Comparison of ENCODE assay signal across 8 cellular contexts in genomic region chr14:22836301-22837058, GRCh38. TPM values are rescaled to one million over a fixed set of nuclear protein-coding genes. Genes with fewer than 3 reads are reported as not detected.
A peak's percentile ranks its signal among the peaks of the same experiment; 100 is the strongest.
DNase-seq lines count a peak whose midpoint lies in the region; ATAC-seq, FAIRE-seq and TF ChIP-seq lines count a peak whose summit lies in the region.

Gene MMP14 (plus strand): TSS chr14:22836585. CDS start chr14:22836818, 233 bp downstream.

- H3K36me3 Mint-ChIP-seq in astrocyte (ENCODE audit: low read depth, unreplicated experiment) = peaks cover 21% of the 10 kb centered on the region

- no peaks in the 10 kb centered on the region for H3K27me3 Mint-ChIP-seq in astrocyte (ENCODE audit: low read depth, unreplicated experiment)

- peaks cover 64% of the 10 kb centered on the region for H3K79me2 ChIP-seq in astrocyte (ENCODE audit: insufficient read depth, low read length)

- 5 to 6% (median 5%) methylated on average over 43 to 44 of the region's 44 CpGs for WGBS in psoas muscle, 3 donors

- H4K20me1 ChIP-seq in astrocyte (ENCODE audit: insufficient read depth, low read length) = peaks cover 26% of the 10 kb centered on the region

- peak within 1 kb of the TSS; percentile 98 for H3K27ac Mint-ChIP-seq in astrocyte (ENCODE audit: unreplicated experiment)

- ATAC-seq in psoas muscle = peak; percentile 50 to 68 (median 56)
- ATAC-seq in activated CD4-positive, CD25-positive, alpha-beta regulatory T cell treated with anti-CD3 and anti-CD28 coated beads, Interleukin-2, amount 50 U/mL, for 24 hours = no peak
- no peak for ATAC-seq in HG03175 (IDR thresholded peaks at IDR 0.05; ENCODE audit: unreplicated experiment)

- H3K4me2 ChIP-seq in astrocyte (ENCODE audit: low read length) = peak within 1 kb of the TSS; percentile 90

- peak; percentile 66 for TF ChIP-seq CTCF in AG09309 (IDR thresholded peaks at IDR 0.05; ENCODE audit: control insufficient read depth, insufficient read depth, low read depth, low read length, missing control alignments)
- TF ChIP-seq CTCF in astrocyte (IDR thresholded peaks at IDR 0.05; ENCODE audit: insufficient read depth, low read depth, low read length) = peak; percentile 33
- TF ChIP-seq CTCF in right atrium auricular region (IDR thresholded peaks at IDR 0.05) = peak in 1 of 2 donors; percentile 60
- no peak for TF ChIP-seq CTCF in psoas muscle (IDR thresholded peaks at IDR 0.05)
- TF ChIP-seq CTCF in GM10266 (IDR thresholded peaks at IDR 0.05; ENCODE audit: control insufficient read depth, insufficient read depth, low read depth, missing control alignments) = no peak

- peak within 1 kb of the TSS; percentile 86 for H3K4me3 ChIP-seq in AG09309 (ENCODE audit: control insufficient read depth, low read depth, low read length)
- peak within 1 kb of the TSS; percentile 85 for H3K4me3 ChIP-seq in HUES48 (ENCODE audit: low read depth, low read length)
- H3K4me3 ChIP-seq in astrocyte (ENCODE audit: insufficient read depth, low read depth, low read length) = peak within 1 kb of the TSS; percentile 93
- peak within 1 kb of the TSS; percentile 83 to 89 for H3K4me3 ChIP-seq in right atrium auricular region
- peak within 1 kb of the TSS; percentile 77 for H3K4me3 ChIP-seq in psoas muscle

- peak within 1 kb of the TSS; percentile 72 for H3K27ac ChIP-seq in HUES48 (ENCODE audit: low read depth, low read length)
- H3K27ac ChIP-seq in astrocyte (ENCODE audit: low read depth, low read length) = peak within 1 kb of the TSS; percentile 92
- H3K27ac ChIP-seq in right atrium auricular region = peak within 1 kb of the TSS; percentile 85 to 91
- peak within 1 kb of the TSS; percentile 74 for H3K27ac ChIP-seq in psoas muscle

- H3K9me3 ChIP-seq in HUES48 (ENCODE audit: control insufficient read depth, insufficient read depth, low read length) = no peaks in the 10 kb centered on the region
- H3K9me3 ChIP-seq in astrocyte (ENCODE audit: insufficient read depth, low read depth, low read length) = no peaks in the 10 kb centered on the region
- no peaks in the 10 kb centered on the region for H3K9me3 ChIP-seq in right atrium auricular region
- no peaks in the 10 kb centered on the region for H3K9me3 ChIP-seq in psoas muscle

- DNase-seq in AG09309 (ENCODE audit: low read depth) = no peak
- peak; percentile 81 for DNase-seq in astrocyte (ENCODE audit: low read depth)
- DNase-seq in right atrium auricular region (ENCODE audit: low spot score) = peak; percentile 88
- DNase-seq in psoas muscle = peak; percentile 77 to 84
- DNase-seq in GM10266 (ENCODE audit: extremely low spot score) = no peak

- intact Hi-C loops in psoas muscle (cut with DNase I) = no loop called here

- H3K36me3 ChIP-seq in HUES48 (ENCODE audit: control insufficient read depth, insufficient read depth, low read length) (peaks cover 36% of the 10 kb centered on the region), astrocyte (ENCODE audit: insufficient read depth, low read length) (peaks cover 32% of the 10 kb centered on the region), right atrium auricular region (peaks cover 11% of the 10 kb centered on the region), psoas muscle (ENCODE audit: insufficient read depth in 1 of 2, low read depth in 1 of 2) (peaks cover 0 to 42% of the 10 kb centered on the region in 2 donors)

- H3K27me3 ChIP-seq in HUES48 (ENCODE audit: control insufficient read depth, insufficient read depth, low read length) (no peaks in the 10 kb centered on the region), astrocyte (ENCODE audit: insufficient read depth, low read length) (no peaks in the 10 kb centered on the region), right atrium auricular region (no peaks in the 10 kb centered on the region), psoas muscle (ENCODE audit: insufficient read depth in 3 of 3, low read length in 2 of 3) (peaks cover 0 to 16% (median 13%) of the 10 kb centered on the region in 3 donors)

- no peaks in the 10 kb centered on the region for H3K9me3 Mint-ChIP-seq in astrocyte (ENCODE audit: unreplicated experiment)

- H3K9ac ChIP-seq in HUES48 (ENCODE audit: low read depth, low read length) (peak within 1 kb of the TSS; percentile 72), astrocyte (ENCODE audit: low read length) (peak within 1 kb of the TSS; percentile 99)

- H3K4me1 ChIP-seq in HUES48 (ENCODE audit: control insufficient read depth, insufficient read depth, low read length) = peaks cover 22% of the 10 kb centered on the region
- peaks cover 16% of the 10 kb centered on the region for H3K4me1 ChIP-seq in astrocyte (ENCODE audit: insufficient read depth, low read length)
- peaks cover 0 to 22% of the 10 kb centered on the region in 2 donors for H3K4me1 ChIP-seq in right atrium auricular region
- H3K4me1 ChIP-seq in psoas muscle = peaks cover 6% of the 10 kb centered on the region

- FAIRE-seq in astrocyte (lab: Jason Lieb, UNC) = no peak

- H3K4me1 Mint-ChIP-seq in astrocyte (ENCODE audit: low read depth, unreplicated experiment) = peaks cover 21% of the 10 kb centered on the region

- H2AFZ ChIP-seq in astrocyte (ENCODE audit: low read depth, low read length) = no peak within 1 kb of the TSS

- peak within 1 kb of the TSS; percentile 100 for H3K4me3 Mint-ChIP-seq in astrocyte (ENCODE audit: unreplicated experiment)

RNA-seq across cellular contexts. Expression of gene MMP14, which starts in this region (rescaled TPM):
- total RNA-seq in astrocyte (911 and 1,063 TPM in 2 replicates), right atrium auricular region (10 to 100 TPM; 29.1 to 58.0 TPM), psoas muscle (10 to 100 TPM in 3 of 4 donors, 1 to 10 TPM in 1; 9.6 to 18.5 (median 14.7) TPM)
- polyA plus RNA-seq in psoas muscle = 10 to 100 TPM in 2 of 3 donors, 1 to 10 TPM in 1; 7.6 to 15.1 (median 10.0) TPM

Comparison
In these comparisons a context has a peak if more than half of its experiments do, and no peak if none do; other contexts are left out.
1. RNA of gene MMP14 (total RNA-seq): 911 to 1,063 TPM in astrocyte; 29.1 to 58.0 TPM in right atrium auricular region and 9.6 to 18.5 TPM in psoas muscle; every median in the first group is over 10 times any median in the second.
2. DNase-seq: peak in astrocyte (single experiment), right atrium auricular region (single experiment) and psoas muscle (2 of 2); none in AG09309 (single experiment) and GM10266 (single experiment).
3. CTCF ChIP-seq: peak in AG09309 (single experiment) and astrocyte (single experiment); none in psoas muscle (single experiment) and GM10266 (single experiment).
4. ATAC-seq: peak in psoas muscle (4 of 4); none in activated CD4-positive, CD25-positive, alpha-beta regulatory T cell treated with anti-CD3 and anti-CD28 coated beads, Interleukin-2, amount 50 U/mL, for 24 hours (0 of 2) and HG03175 (single experiment).
5. Peak in every context shown above with its lines, with median percentiles within 50 percentile points of each other: H3K4me3 ChIP-seq and H3K27ac ChIP-seq.